Comparison of ENCODE assay signal across 21 cellular contexts in genomic region chr12:58298793-58299192, GRCh38.
DNase-seq lines count a peak whose midpoint lies in the region; ATAC-seq and TF ChIP-seq lines count a peak whose summit lies in the region.
"Had no signal": no experiment of that assay in that cellular context is flagged by ENCODE, and none has a peak within 500 bp of the region (broad histone marks: within the 10 kb centered on the region; RNA-seq: fewer than 3 reads in every experiment).

No MANE protein-coding gene starts in this region.

- POLR2A ChIA-PET in A673 (lab: Charles Lee; ENCODE audit: low non-redundant PET): no interaction called here

- no TSS peak for BruUV-seq in A673 (replicated peaks; lab: Mats Ljungman, UMichigan)

- H3K27ac ChIP-seq in A673 (ENCODE audit: low read depth, low read length, poor library complexity, severe bottlenecking) (peak overlapping the region; percentile 41), skeletal muscle tissue (ENCODE audit: low read depth, low read length) (no peak overlapping the region), thyroid gland (no peak overlapping the region)
- H3K27ac ChIP-seq: A549, BLaER1, C4-2B had no signal

- no peak overlapping the region for H3K4me3 Mint-ChIP-seq in activated T-cell treated with anti-CD3 and anti-CD28 coated beads, Interleukin-2, amount 50 U/mL, for 4 hours
- H3K4me3 Mint-ChIP-seq: B cell; CD4-positive, CD25-positive, alpha-beta regulatory T cell; CD8-positive, alpha-beta T cell; GM23338; HFFc6 had no signal

- H3K4me1 Mint-ChIP-seq in activated T-cell treated with anti-CD3 and anti-CD28 coated beads, Interleukin-2, amount 50 U/mL, for 4 hours (ENCODE audit: low read depth): no peaks in the 10 kb centered on the region
- H3K4me1 Mint-ChIP-seq: B cell; CD4-positive, CD25-positive, alpha-beta regulatory T cell had no signal

- H3K27me3 ChIP-seq in A673 (replicated peaks; ENCODE audit: insufficient read depth, low read depth, low read length, poor library complexity) (no peaks in the 10 kb centered on the region), skeletal muscle tissue (ENCODE audit: control insufficient read depth in 3 of 3, insufficient read depth in 3 of 3, low read length in 3 of 3) (no peaks in the 10 kb centered on the region), thyroid gland (no peaks in the 10 kb centered on the region)
- H3K27me3 ChIP-seq: BLaER1 had no signal

- no peaks in the 10 kb centered on the region for H3K9me3 Mint-ChIP-seq in activated T-cell treated with anti-CD3 and anti-CD28 coated beads, Interleukin-2, amount 50 U/mL, for 4 hours
- H3K9me3 Mint-ChIP-seq: CD4-positive, CD25-positive, alpha-beta regulatory T cell; CD8-positive, alpha-beta T cell; GM23338; HFFc6 had no signal

- intact Hi-C loops in A673 (cut with micrococcal nuclease; ENCODE audit: unreplicated experiment): no loop called here
- intact Hi-C loops in thyroid gland (cut with DNase I): no loop called here

- H3K4me1 ChIP-seq in A673 (ENCODE audit: insufficient read depth, low read length, poor library complexity, severe bottlenecking): peaks cover 18% of the 10 kb centered on the region
- H3K4me1 ChIP-seq in skeletal muscle tissue (ENCODE audit: control insufficient read depth in 3 of 3, insufficient read depth in 3 of 3, low read length in 3 of 3): peaks cover 2 to 6% (median 6%) of the 10 kb centered on the region in 3 donors
- peaks cover 0 to 9% of the 10 kb centered on the region in 2 donors for H3K4me1 ChIP-seq in thyroid gland
- H3K4me1 ChIP-seq: Caco-2 had no signal

- H3K9me3 ChIP-seq in A673 (ENCODE audit: low read depth, low read length, poor library complexity, severe bottlenecking) (no peaks in the 10 kb centered on the region), skeletal muscle tissue (ENCODE audit: control insufficient read depth in 3 of 3, low read length in 3 of 3) (no peaks in the 10 kb centered on the region), thyroid gland (no peaks in the 10 kb centered on the region)
- H3K9me3 ChIP-seq: A549, BLaER1, Caco-2, HAP-1 had no signal

- no peaks in the 10 kb centered on the region for H3K36me3 ChIP-seq in A673 (ENCODE audit: insufficient read depth, low read length, poor library complexity, severe bottlenecking)
- no peaks in the 10 kb centered on the region for H3K36me3 ChIP-seq in skeletal muscle tissue (ENCODE audit: control insufficient read depth in 3 of 3, insufficient read depth in 3 of 3, low read length in 3 of 3)
- H3K36me3 ChIP-seq in thyroid gland: no peaks in the 10 kb centered on the region
- H3K36me3 ChIP-seq: BLaER1, HAP-1 had no signal

- H3K27me3 Mint-ChIP-seq in activated T-cell treated with anti-CD3 and anti-CD28 coated beads, Interleukin-2, amount 50 U/mL, for 4 hours (ENCODE audit: low read depth): peaks cover 7% of the 10 kb centered on the region

- no peak overlapping the region for H3K9ac ChIP-seq in skeletal muscle tissue (ENCODE audit: low read depth in 1 of 3, low read length in 3 of 3)
- H3K9ac ChIP-seq: BLaER1 had no signal

- 94 to 96% methylated on average over 5 of the region's 5 CpGs for WGBS in thyroid gland, 2 donors

- TF ChIP-seq POLR2A in thyroid gland (IDR thresholded peaks at IDR 0.05): no peak

- no peak for ATAC-seq in activated T-cell treated with anti-CD3 and anti-CD28 coated beads, Interleukin-2, amount 50 U/mL, for 4 hours
- ATAC-seq: A549; CD8-positive, alpha-beta T cell; GM23338 had no signal

- H3K4me3 ChIP-seq in A673 (ENCODE audit: low read depth, low read length, poor library complexity, severe bottlenecking) (no peak overlapping the region), skeletal muscle tissue (ENCODE audit: low read length in 3 of 3) (peak overlapping the region in 2 of 3 donors; percentile 29 to 49), thyroid gland (replicated peaks in 1 of 3) (no peak overlapping the region)
- H3K4me3 ChIP-seq: A549, BLaER1, GM23338, HAP-1 had no signal

- H3K36me3 Mint-ChIP-seq in activated T-cell treated with anti-CD3 and anti-CD28 coated beads, Interleukin-2, amount 50 U/mL, for 4 hours (ENCODE audit: insufficient read depth): no peaks in the 10 kb centered on the region
- H3K36me3 Mint-ChIP-seq: CD4-positive, CD25-positive, alpha-beta regulatory T cell; CD8-positive, alpha-beta T cell had no signal

- DNase-seq in A673 (ENCODE audit: low spot score): peak; percentile 63
- DNase-seq in astrocyte of the hippocampus (ENCODE audit: low read depth, low spot score): peak; percentile 26
- DNase-seq in left kidney (ENCODE audit: low read depth, low spot score): peak; percentile 27
- no peak for DNase-seq in KG1 (lab: John Stamatoyannopoulos, UW)
- no peak for DNase-seq in activated T-cell treated with anti-CD3 and anti-CD28 coated beads, Interleukin-2, amount 50 U/mL, for 4 hours
- no peak for DNase-seq in thyroid gland
- DNase-seq: 8988T; Caco-2; CD4-positive, CD25-positive, alpha-beta regulatory T cell; CD8-positive, alpha-beta T cell; DMS53; DMS79 treated with DMSO at 0.1 percent for 48 hours; GF-D8; HFFc6 had no signal

- no peak for TF ChIP-seq CTCF in A673 (conservative IDR thresholded peaks at IDR 0.05; ENCODE audit: low read depth, low read length)
- TF ChIP-seq CTCF in thyroid gland (IDR thresholded peaks at IDR 0.05): no peak

- CTCF ChIA-PET in A673 (lab: Charles Lee): no interaction called here

Comparison
In these comparisons a context has a peak if more than half of its experiments do, and no peak if none do; other contexts are left out.
1. DNase-seq: peak in A673 (single experiment), astrocyte of the hippocampus (single experiment) and left kidney (single experiment); none in KG1 (single experiment), activated T-cell treated with anti-CD3 and anti-CD28 coated beads, Interleukin-2, amount 50 U/mL, for 4 hours (single experiment) and thyroid gland (0 of 2).
2. H3K4me3 ChIP-seq: peak in skeletal muscle tissue (2 of 3); none in A673 (single experiment) and thyroid gland (0 of 3).